9 cellular contexts compared by ENCODE assay signal in genomic region chr4:27357283-27357682, GRCh38.
DNase-seq lines count a peak whose midpoint lies in the region; ATAC-seq and TF ChIP-seq lines count a peak whose summit lies in the region.
"Had no signal": no experiment of that assay in that cellular context is flagged by ENCODE, and none has a peak within 500 bp of the region (broad histone marks: within the 10 kb centered on the region; RNA-seq: fewer than 3 reads in every experiment).

No MANE protein-coding gene starts in this region.

- H3K4me3 Mint-ChIP-seq in GM23338 (no peak overlapping the region), progenitor cell of endocrine pancreas (ENCODE audit: low read depth) (no peak overlapping the region)
- H3K4me3 Mint-ChIP-seq: activated B cell treated with CpG ODN at 0.5 μM for 24 hours had no signal

- no peak overlapping the region for H3K4me3 ChIP-seq in GM23338
- no peak overlapping the region for H3K4me3 ChIP-seq in upper lobe of left lung

- no peaks in the 10 kb centered on the region for H3K9me3 ChIP-seq in upper lobe of left lung

- no peak for TF ChIP-seq POLR2A in upper lobe of left lung (IDR thresholded peaks at IDR 0.05)

- H3K27me3 ChIP-seq in GM23338 (ENCODE audit: insufficient read depth) (no peaks in the 10 kb centered on the region), upper lobe of left lung (no peaks in the 10 kb centered on the region)

- H3K4me1 Mint-ChIP-seq in GM23338 = peaks cover 26% of the 10 kb centered on the region; the same call in 2 of the 3 replicates
- peaks cover 3% of the 10 kb centered on the region for H3K4me1 Mint-ChIP-seq in progenitor cell of endocrine pancreas (ENCODE audit: low read depth)
- H3K4me1 Mint-ChIP-seq: activated B cell treated with CpG ODN at 0.5 μM for 24 hours had no signal

- H3K4me1 ChIP-seq in GM23338 (ENCODE audit: insufficient read depth) (peaks cover 9% of the 10 kb centered on the region; the same call in 1 of the 2 replicates), upper lobe of left lung (no peaks in the 10 kb centered on the region)

- ATAC-seq in GM23338 = no peak; the same call in 2 of the 3 replicates
- no peak for ATAC-seq in upper lobe of left lung (ENCODE audit: low FRiP score in 2 of 2)
- no peak for ATAC-seq in GM19467 (IDR thresholded peaks at IDR 0.05; ENCODE audit: unreplicated experiment)

- H3F3A ChIP-seq in GM23338 (replicated peaks; ENCODE audit: low read depth) = no peaks in the 10 kb centered on the region

- peak in 1 of 2 experiments; percentile 45; a peak in 3 of 4 replicates for TF ChIP-seq CTCF in GM23338 (conservative IDR thresholded peaks at IDR 0.05; ENCODE audit: low read depth in 2 of 2)
- peak; percentile 38 for TF ChIP-seq CTCF in progenitor cell of endocrine pancreas (IDR thresholded peaks at IDR 0.05; ENCODE audit: unreplicated experiment)
- no peak for TF ChIP-seq CTCF in upper lobe of left lung (IDR thresholded peaks at IDR 0.05)

- no peak overlapping the region for H2AFZ ChIP-seq in GM23338

- H3K27ac ChIP-seq in GM23338 (ENCODE audit: low read depth) (no peak overlapping the region), upper lobe of left lung (no peak overlapping the region)

- H3K27ac Mint-ChIP-seq in GM23338 (no peak overlapping the region), progenitor cell of endocrine pancreas (no peak overlapping the region)
- H3K27ac Mint-ChIP-seq: activated B cell treated with CpG ODN at 0.5 μM for 24 hours had no signal

- TF ChIP-seq EP300 in upper lobe of left lung (IDR thresholded peaks at IDR 0.05) = no peak

- 48 to 57% methylated on average over 6 of the region's 6 CpGs for WGBS in upper lobe of left lung, 2 donors

- H3K36me3 ChIP-seq in GM23338 (ENCODE audit: insufficient read depth) = no peaks in the 10 kb centered on the region
- no peaks in the 10 kb centered on the region for H3K36me3 ChIP-seq in upper lobe of left lung

- DNase-seq in GM23338 (ENCODE audit: low spot score) (peak; percentile 24), NCI-H748 (lab: John Stamatoyannopoulos, UW; ENCODE audit: unreplicated experiment) (peak; percentile 24), dedifferentiated amniotic fluid mesenchymal stem cell (ENCODE audit: extremely low spot score) (peak; percentile 27), progenitor cell of endocrine pancreas (ENCODE audit: low spot score, unreplicated experiment) (no peak), upper lobe of left lung (no peak)
- DNase-seq in activated CD8-positive, alpha-beta memory T cell treated with anti-CD3 and anti-CD28 coated beads for 24 hours = no peak
- DNase-seq: activated B cell treated with CpG ODN at 0.5 μM for 24 hours, amygdala had no signal

- no peak overlapping the region for H3K4me2 ChIP-seq in GM23338

- no peaks in the 10 kb centered on the region for H3K79me2 ChIP-seq in GM23338 (replicated peaks; ENCODE audit: insufficient read depth)

- no peaks in the 10 kb centered on the region for H3K9me2 ChIP-seq in GM23338 (ENCODE audit: insufficient read depth)

- no peaks in the 10 kb centered on the region for H4K20me1 ChIP-seq in GM23338 (replicated peaks; ENCODE audit: insufficient read depth)

- H3K9me3 Mint-ChIP-seq in GM23338 (no peaks in the 10 kb centered on the region), progenitor cell of endocrine pancreas (ENCODE audit: low read depth) (peaks cover 3% of the 10 kb centered on the region)

- H3K36me3 Mint-ChIP-seq in GM23338 (ENCODE audit: low read depth) (no peaks in the 10 kb centered on the region), progenitor cell of endocrine pancreas (ENCODE audit: insufficient read depth) (no peaks in the 10 kb centered on the region)

- H3K27me3 Mint-ChIP-seq in GM23338 (ENCODE audit: insufficient read depth, low read depth, poor library complexity) = no peaks in the 10 kb centered on the region
- H3K27me3 Mint-ChIP-seq in progenitor cell of endocrine pancreas = no peaks in the 10 kb centered on the region
- H3K27me3 Mint-ChIP-seq: activated B cell treated with CpG ODN at 0.5 μM for 24 hours had no signal

TF ChIP-seq in GM23338, 12 proteins besides CTCF, POLR2A, EP300 and RAD21 (continues in another document):
- TF ChIP-seq ZNF114 (CRISPR knock-in tag; IDR thresholded peaks at IDR 0.05) = no peak
- no peak for TF ChIP-seq EZH2 (IDR thresholded peaks at IDR 0.05; ENCODE audit: low read depth, unreplicated experiment)
- no peak for TF ChIP-seq NANOG (IDR thresholded peaks at IDR 0.05; ENCODE audit: borderline replicate concordance)
- no peak for TF ChIP-seq REST (IDR thresholded peaks at IDR 0.05; ENCODE audit: unreplicated experiment)
- TF ChIP-seq CREB1 (CRISPR knock-in tag; IDR thresholded peaks at IDR 0.05; ENCODE audit: low read depth) = no peak
- no peak for TF ChIP-seq STAT1 (IDR thresholded peaks at IDR 0.05; ENCODE audit: unreplicated experiment)
- no peak for TF ChIP-seq JUNB (IDR thresholded peaks at IDR 0.05; ENCODE audit: unreplicated experiment)

Comparison
In these comparisons a context has a peak if more than half of its experiments do, and no peak if none do; other contexts are left out.
1. DNase-seq: peak in GM23338 (single experiment), NCI-H748 (single experiment) and dedifferentiated amniotic fluid mesenchymal stem cell (single experiment); none in progenitor cell of endocrine pancreas (single experiment), activated CD8-positive, alpha-beta memory T cell treated with anti-CD3 and anti-CD28 coated beads for 24 hours (single experiment) and upper lobe of left lung (0 of 2).